ENCODE assay signal across 1 cellular context in genomic region chr1:155319536-155319935, GRCh38.
TF ChIP-seq lines count a peak whose summit lies in the region.

No MANE protein-coding gene starts in this region.

TF ChIP-seq in GM23338, 12 proteins besides CTCF, POLR2A, EP300 and RAD21 (continued from another document):
- TF ChIP-seq ZNF462 (CRISPR knock-in tag; IDR thresholded peaks at IDR 0.05) (no peak), POLR2AphosphoS5 (IDR thresholded peaks at IDR 0.05; ENCODE audit: low read depth) (no peak), STAT1 (IDR thresholded peaks at IDR 0.05; ENCODE audit: unreplicated experiment) (no peak), ZNF331 (CRISPR knock-in tag; IDR thresholded peaks at IDR 0.05; ENCODE audit: low read depth) (no peak), EZH2phosphoT487 (IDR thresholded peaks at IDR 0.05; ENCODE audit: unreplicated experiment) (no peak), ZNF114 (CRISPR knock-in tag; IDR thresholded peaks at IDR 0.05) (no peak)
TF ChIP-seq in GM23338: peak in this region for 0.
